8 cellular contexts compared by ENCODE assay signal in genomic region chr1:206556047-206556747, GRCh38. TPM values are rescaled to one million over a fixed set of nuclear protein-coding genes. Genes with fewer than 3 reads are reported as not detected.
DNase-seq lines count a peak whose midpoint lies in the region; ATAC-seq, FAIRE-seq and TF ChIP-seq lines count a peak whose summit lies in the region.

No MANE protein-coding gene starts in this region.

- peak overlapping the region; percentile 89 for H3K9ac ChIP-seq in Karpas-422 (ENCODE audit: low read length)

- no peak for TF ChIP-seq CTCF in breast epithelium (IDR thresholded peaks at IDR 0.05)
- TF ChIP-seq CTCF in sigmoid colon (IDR thresholded peaks at IDR 0.05), result no peak

- ATAC-seq in sciatic nerve (no peak), GM21367 (IDR thresholded peaks at IDR 0.05; ENCODE audit: unreplicated experiment) (no peak)

- H3K27ac ChIP-seq in Karpas-422 (ENCODE audit: low read length), result no peak overlapping the region
- H3K27ac ChIP-seq in breast epithelium, result peak overlapping the region; percentile 77 to 84
- H3K27ac ChIP-seq in sigmoid colon, result peak overlapping the region; percentile 56 to 78 (median 68)

- DNase-seq in GM19239 (ENCODE audit: insufficient read length, low spot score) (no peak), Karpas-422 (no peak), breast epithelium (ENCODE audit: low spot score in 2 of 2) (no peak), sigmoid colon (no peak), sciatic nerve (ENCODE audit: low spot score) (no peak), SKM-1 treated with dmso at 0.1 percent for 144 hours (lab: John Stamatoyannopoulos, UW; ENCODE audit: unreplicated experiment) (no peak), DMS79 (lab: John Stamatoyannopoulos, UW) (no peak)

- H3K9me2 ChIP-seq in Karpas-422 (replicated peaks; ENCODE audit: insufficient read depth, low read length), result no peaks in the 10 kb centered on the region

- intact Hi-C loops in breast epithelium (cut with DNase I; ENCODE audit: low total_unique reads) (no loop called here), sigmoid colon (cut with DNase I) (no loop called here), sciatic nerve (cut with DNase I) (no loop called here)

- no peaks in the 10 kb centered on the region for H4K20me1 ChIP-seq in Karpas-422 (ENCODE audit: insufficient read depth, low read depth, low read length)

- H3K4me1 ChIP-seq in Karpas-422 (ENCODE audit: low read length), result peaks cover 36% of the 10 kb centered on the region
- peaks cover 3 to 10% of the 10 kb centered on the region in 2 donors for H3K4me1 ChIP-seq in breast epithelium
- peaks cover 0 to 47% (median 32%) of the 10 kb centered on the region in 4 donors for H3K4me1 ChIP-seq in sigmoid colon

- 67 to 81% methylated on average over 7 of the region's 7 CpGs for WGBS in sigmoid colon, 2 donors

- H3K36me3 ChIP-seq in Karpas-422 (ENCODE audit: insufficient read depth, low read length) (0 out of 2 replicates have a peak, but pooled peaks cover 4% of the 10 kb centered on the region), breast epithelium (no peaks in the 10 kb centered on the region), sigmoid colon (no peaks in the 10 kb centered on the region)

- H2AFZ ChIP-seq in Karpas-422 (ENCODE audit: low read length), result no peak overlapping the region

- H3K4me3 ChIP-seq in Karpas-422 (ENCODE audit: low read length) (peak overlapping the region; percentile 85), breast epithelium (peak overlapping the region in 2 of 3 donors; percentile 56 to 82), sigmoid colon (peak overlapping the region in 1 of 4 donors; percentile 65)

- no peak for TF ChIP-seq EP300 in sigmoid colon (IDR thresholded peaks at IDR 0.05)

- H3K27me3 ChIP-seq in Karpas-422 (ENCODE audit: low read length) (no peaks in the 10 kb centered on the region), breast epithelium (no peaks in the 10 kb centered on the region), sigmoid colon (no peaks in the 10 kb centered on the region)

- H3K9me3 ChIP-seq in Karpas-422 (ENCODE audit: low read length) (no peaks in the 10 kb centered on the region), breast epithelium (no peaks in the 10 kb centered on the region), sigmoid colon (no peaks in the 10 kb centered on the region)

- H3K79me2 ChIP-seq in Karpas-422 (ENCODE audit: low read length), result peaks cover 38% of the 10 kb centered on the region

- FAIRE-seq in GM19239 (lab: Jason Lieb, UNC), result peak; percentile 78

- TF ChIP-seq POLR2A in breast epithelium (IDR thresholded peaks at IDR 0.05) (no peak), sigmoid colon (IDR thresholded peaks at IDR 0.05) (no peak)

- H3K4me2 ChIP-seq in Karpas-422 (ENCODE audit: low read depth, low read length, poor library complexity, severe bottlenecking), result peak overlapping the region; percentile 86

RNA-seq across cellular contexts. Expression of gene RASSF5, which starts 48.9 kb away (rescaled TPM):
- total RNA-seq in Karpas-422 (2014; rRNA removed; shearing (Covaris generic); ENCODE audit: low replicate concordance), result 27.2 and 29.5 TPM in 2 replicates
- total RNA-seq in breast epithelium (10 to 100 TPM; 11.0 to 17.0 (median 11.1) TPM), sigmoid colon (1 to 10 TPM; 3.6 to 6.9 (median 4.8) TPM), sciatic nerve (53.0 TPM)
- 10 to 100 TPM in 1 of 3 donors, 1 to 10 TPM in 2; 2.5 to 25.9 (median 4.2) TPM for polyA plus RNA-seq in sigmoid colon

RNA-seq across cellular contexts. Expression of gene EIF2D, which starts 56.1 kb away (rescaled TPM):
- 51.8 and 106 TPM in 2 replicates for total RNA-seq in Karpas-422 (2014; rRNA removed; shearing (Covaris generic); ENCODE audit: low replicate concordance)
- 10 to 100 TPM; 55.4 to 70.1 (median 68.6) TPM for total RNA-seq in breast epithelium
- 10 to 100 TPM; 43.3 to 59.6 (median 54.8) TPM for total RNA-seq in sigmoid colon
- 10 to 100 TPM; 27.0 to 41.7 (median 29.4) TPM for polyA plus RNA-seq in sigmoid colon
- total RNA-seq in sciatic nerve, result 54.1 TPM
